ENCODE assay signal across 8 cellular contexts in the genomic region with DNA sequence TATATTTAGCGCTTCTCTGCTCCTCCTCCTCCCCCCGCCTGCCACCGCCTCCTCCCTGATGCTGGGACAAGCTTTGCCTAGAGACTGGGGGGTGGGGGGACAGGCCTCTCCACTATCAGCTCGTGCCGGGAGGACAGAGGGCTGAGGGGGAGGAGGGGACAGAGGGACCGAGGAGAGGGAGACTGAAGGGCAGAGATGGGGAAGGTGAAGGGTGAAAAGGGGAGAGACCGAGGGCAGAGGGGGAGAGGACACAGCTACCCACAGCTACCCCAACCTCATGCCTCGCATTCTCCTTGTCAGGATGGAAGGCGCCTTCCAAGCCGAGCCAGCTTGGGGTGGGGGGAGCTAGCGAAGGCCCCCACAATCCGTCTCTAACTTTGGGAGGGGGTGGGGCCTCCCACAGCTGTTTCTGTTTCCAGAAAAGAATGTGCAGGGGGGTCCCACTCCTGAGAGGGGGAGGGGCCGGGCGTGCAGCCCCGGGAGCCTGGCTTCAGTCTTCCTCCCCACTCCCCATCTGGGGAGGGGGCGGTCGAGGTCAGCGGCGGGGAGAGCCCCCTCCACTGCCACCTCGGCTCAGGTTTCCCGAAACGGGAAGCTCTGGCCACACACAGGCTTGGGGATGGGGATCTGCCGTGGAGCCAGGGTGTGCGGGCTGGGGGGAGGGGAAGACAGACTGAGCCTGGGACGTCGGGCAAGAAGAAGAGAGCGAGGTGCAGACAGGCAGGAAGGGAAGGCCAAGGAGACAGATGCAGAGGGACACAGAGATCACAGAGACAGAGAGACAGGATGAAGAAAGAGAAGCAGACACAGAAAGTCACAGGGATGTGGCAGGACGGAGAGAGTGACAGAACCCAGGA. TPM values are rescaled to one million over a fixed set of nuclear protein-coding genes. Genes with fewer than 3 reads are reported as not detected.
DNase-seq lines count a peak whose midpoint lies in the region; ATAC-seq, FAIRE-seq and TF ChIP-seq lines count a peak whose summit lies in the region.

No MANE protein-coding gene starts in this region.

- peak overlapping the region; percentile 13 for H3K27ac Mint-ChIP-seq in T-helper 1 cell treated with Interleukin-12 subunit alpha and Interleukin-12 subunit beta and Interleukin-4 antibody, amounts not matched to agents 30 μg/mL and 1 μg/mL, for 36 hours

- peaks cover 44% of the 10 kb centered on the region for H3K27me3 Mint-ChIP-seq in T-helper 1 cell treated with Interleukin-12 subunit alpha and Interleukin-12 subunit beta and Interleukin-4 antibody, amounts not matched to agents 30 μg/mL and 1 μg/mL, for 36 hours (ENCODE audit: low read depth)

- TF ChIP-seq CTCF in foreskin fibroblast (IDR thresholded peaks at IDR 0.05; ENCODE audit: low read depth, low read length) (no peak), prostate gland (IDR thresholded peaks at IDR 0.05) (no peak)

- peaks cover 11% of the 10 kb centered on the region for H3K4me1 Mint-ChIP-seq in T-helper 1 cell treated with Interleukin-12 subunit alpha and Interleukin-12 subunit beta and Interleukin-4 antibody, amounts not matched to agents 30 μg/mL and 1 μg/mL, for 36 hours (ENCODE audit: low read depth)

- no peaks in the 10 kb centered on the region for H3K9me3 Mint-ChIP-seq in T-helper 1 cell treated with Interleukin-12 subunit alpha and Interleukin-12 subunit beta and Interleukin-4 antibody, amounts not matched to agents 30 μg/mL and 1 μg/mL, for 36 hours

- DNase-seq in T-helper 1 cell (no peak), SW480 (ENCODE audit: low spot score) (peak; percentile 46), foreskin fibroblast (peak in 1 of 2 donors; percentile 60), prostate gland (ENCODE audit: low spot score) (no peak), NOMO-1 treated with DMSO at 0.1 percent for 48 hours (lab: John Stamatoyannopoulos, UW; ENCODE audit: unreplicated experiment) (no peak), RCC 7860 (ENCODE audit: low spot score) (no peak)

- no peaks in the 10 kb centered on the region for H3K36me3 Mint-ChIP-seq in T-helper 1 cell treated with Interleukin-12 subunit alpha and Interleukin-12 subunit beta and Interleukin-4 antibody, amounts not matched to agents 30 μg/mL and 1 μg/mL, for 36 hours (ENCODE audit: low read depth)

- H3K4me3 ChIP-seq in foreskin fibroblast (ENCODE audit: low read depth in 1 of 2, low read length in 2 of 2): peak overlapping the region; percentile 74 to 77
- peak overlapping the region; percentile 48 to 59 for H3K4me3 ChIP-seq in prostate gland

- no peaks in the 10 kb centered on the region for H3K27me3 ChIP-seq in prostate gland (replicated peaks; ENCODE audit: insufficient read depth)

- intact Hi-C loops in prostate gland (cut with DNase I): no loop called here

- 6% methylated on average over 28 of the region's 28 CpGs for WGBS in prostate gland

- peak overlapping the region; percentile 71 for H3K4me3 Mint-ChIP-seq in T-helper 1 cell treated with Interleukin-12 subunit alpha and Interleukin-12 subunit beta and Interleukin-4 antibody, amounts not matched to agents 30 μg/mL and 1 μg/mL, for 36 hours

- no peaks in the 10 kb centered on the region for H3K9me3 ChIP-seq in prostate gland

- peaks cover 4% of the 10 kb centered on the region for H3K4me1 ChIP-seq in prostate gland (replicated peaks)

- H3K36me3 ChIP-seq in prostate gland: no peaks in the 10 kb centered on the region

- no peak for TF ChIP-seq POLR2A in prostate gland (IDR thresholded peaks at IDR 0.05)

- H3K27ac ChIP-seq in prostate gland: peak overlapping the region; percentile 65 to 72

- no peak for ATAC-seq in GM21447 (IDR thresholded peaks at IDR 0.05; ENCODE audit: unreplicated experiment)

- FAIRE-seq in RCC 7860 (lab: Jason Lieb, UNC): no peak

RNA-seq across cellular contexts. Expression of gene DACT3, which starts 1.6 kb away (rescaled TPM):
- total RNA-seq in prostate gland: 10 to 100 TPM in 1 of 2 donors, 1 to 10 TPM in 1; 8.6 to 28.1 TPM

RNA-seq across cellular contexts. Expression of gene GNG8, which starts 23.4 kb away (rescaled TPM):
- not detected for total RNA-seq in prostate gland

RNA-seq across cellular contexts. Expression of gene PTGIR, which starts 34.5 kb away (rescaled TPM):
- total RNA-seq in prostate gland: 1 to 10 TPM in 1 of 2 donors, not detected in 1; 2.2 TPM

RNA-seq across cellular contexts. Expression of gene PRKD2, which starts 57.5 kb away (rescaled TPM):
- 10 to 100 TPM; 38.9 to 41.8 TPM for total RNA-seq in prostate gland

RNA-seq across cellular contexts. Expression of gene CALM3, which starts 58.2 kb away (rescaled TPM):
- 100 to 1,000 TPM; 166 to 171 TPM for total RNA-seq in prostate gland
